ENCODE assay signal across 16 cellular contexts in the genomic region with DNA sequence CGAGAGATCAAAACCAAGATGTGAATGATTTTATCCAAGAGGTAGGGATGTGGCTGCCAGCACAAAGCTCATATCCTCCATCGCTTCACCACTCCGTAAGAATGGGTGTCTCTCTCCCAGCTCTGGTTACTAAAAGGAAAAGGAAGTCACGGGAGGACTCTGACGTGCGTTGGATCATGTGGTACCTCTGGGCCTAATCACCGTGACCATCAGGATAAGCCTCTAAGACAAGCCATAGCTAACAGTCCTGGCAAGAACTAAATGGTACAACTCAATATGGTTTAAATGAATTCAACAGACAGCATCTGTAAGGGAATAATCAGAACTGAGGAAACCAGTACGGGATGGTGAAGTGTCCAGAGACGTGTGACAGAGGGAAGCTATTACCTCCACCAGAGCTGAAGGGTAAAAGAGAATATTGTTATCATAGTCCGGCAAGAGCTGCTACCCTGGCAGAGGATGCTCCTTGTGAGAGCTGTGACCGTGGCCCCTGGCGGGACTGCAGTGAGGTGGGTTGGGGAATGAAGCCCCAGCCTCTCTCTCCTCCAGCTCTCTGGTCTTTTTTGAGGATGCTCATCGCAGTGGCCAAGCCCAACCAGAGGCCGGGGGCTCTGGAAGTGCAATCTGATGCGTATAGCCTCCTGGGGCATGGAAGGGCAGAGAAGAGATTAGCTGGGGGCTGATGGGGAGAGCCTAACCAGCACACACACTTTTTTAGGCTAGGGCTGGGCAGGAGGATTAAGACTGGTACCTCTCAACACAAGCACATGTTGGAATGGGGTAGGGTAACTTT. TPM values are rescaled to one million over a fixed set of nuclear protein-coding genes. Genes with fewer than 3 reads are reported as not detected.
DNase-seq lines count a peak whose midpoint lies in the region; ATAC-seq and TF ChIP-seq lines count a peak whose summit lies in the region.
"Had no signal": no experiment of that assay in that cellular context is flagged by ENCODE, and none has a peak within 500 bp of the region (broad histone marks: within the 10 kb centered on the region; RNA-seq: fewer than 3 reads in every experiment).

No MANE protein-coding gene starts in this region.

- 56 to 71% (median 60%) methylated on average over 15 of the region's 15 CpGs for WGBS in psoas muscle, 3 donors

- TF ChIP-seq CTCF in glutamatergic neuron (IDR thresholded peaks at IDR 0.05; ENCODE audit: partially characterized antibody, unreplicated experiment) (no peak), psoas muscle (IDR thresholded peaks at IDR 0.05) (no peak)

- H3K27ac ChIP-seq in SJCRH30 (peak overlapping the region; percentile 96), psoas muscle (no peak overlapping the region), substantia nigra (ENCODE audit: low read depth, low read length, poor library complexity, severe bottlenecking) (no peak overlapping the region)
- H3K27ac ChIP-seq: BLaER1 treated with 17β-estradiol and CSF1 and Interleukin-3, amounts not matched to agents 10 nM and 100 nM had no signal

- peaks cover 10% of the 10 kb centered on the region for H3K36me3 ChIP-seq in SJCRH30
- H3K36me3 ChIP-seq in psoas muscle (ENCODE audit: insufficient read depth in 1 of 2, low read depth in 1 of 2), result peaks cover 0 to 14% of the 10 kb centered on the region in 2 donors

- peak overlapping the region; percentile 7 for H3K27ac Mint-ChIP-seq in activated CD4-positive, alpha-beta T cell treated with anti-CD3 and anti-CD28 coated beads, Interleukin-2, amount 10 ng/mL, durations not matched to agents 7 days and 5 days
- peak overlapping the region; percentile 70 for H3K27ac Mint-ChIP-seq in glutamatergic neuron (ENCODE audit: unreplicated experiment)

- peak; percentile 13 to 58 (median 40) for ATAC-seq in psoas muscle

- peaks cover 38% of the 10 kb centered on the region for H3K4me1 ChIP-seq in SJCRH30
- H3K4me1 ChIP-seq in psoas muscle, result peaks cover 42% of the 10 kb centered on the region

- H3K4me3 ChIP-seq in SJCRH30 (no peak overlapping the region), psoas muscle (no peak overlapping the region)
- H3K4me3 ChIP-seq: BLaER1 treated with 17β-estradiol and CSF1 and Interleukin-3, amounts not matched to agents 10 nM and 100 nM had no signal

- H3K36me3 Mint-ChIP-seq in activated CD4-positive, alpha-beta T cell treated with anti-CD3 and anti-CD28 coated beads, Interleukin-2, amount 10 ng/mL, durations not matched to agents 7 days and 5 days (ENCODE audit: low read depth), result peaks cover 23% of the 10 kb centered on the region
- H3K36me3 Mint-ChIP-seq in glutamatergic neuron (ENCODE audit: unreplicated experiment), result peaks cover 11% of the 10 kb centered on the region

- no peak overlapping the region for H3K4me3 Mint-ChIP-seq in activated CD4-positive, alpha-beta T cell treated with anti-CD3 and anti-CD28 coated beads, Interleukin-2, amount 10 ng/mL, durations not matched to agents 7 days and 5 days
- peak overlapping the region; percentile 41 for H3K4me3 Mint-ChIP-seq in glutamatergic neuron (ENCODE audit: unreplicated experiment)

- POLR2A ChIA-PET in activated CD4-positive, alpha-beta T cell treated with anti-CD3 and anti-CD28 coated beads, Interleukin-2, amount 10 ng/mL, durations not matched to agents 7 days and 5 days (lab: Charles Lee), result no interaction called here

- H3K27me3 ChIP-seq in SJCRH30 (no peaks in the 10 kb centered on the region), psoas muscle (ENCODE audit: insufficient read depth in 3 of 3, low read length in 2 of 3) (no peaks in the 10 kb centered on the region)
- H3K27me3 ChIP-seq: BLaER1 treated with 17β-estradiol and CSF1 and Interleukin-3, amounts not matched to agents 10 nM and 100 nM had no signal

- no peaks in the 10 kb centered on the region for H3K27me3 Mint-ChIP-seq in activated CD4-positive, alpha-beta T cell treated with anti-CD3 and anti-CD28 coated beads, Interleukin-2, amount 10 ng/mL, durations not matched to agents 7 days and 5 days
- peaks cover 1% of the 10 kb centered on the region for H3K27me3 Mint-ChIP-seq in glutamatergic neuron (ENCODE audit: unreplicated experiment)

- intact Hi-C loops in psoas muscle (cut with DNase I), result no loop called here

- no peaks in the 10 kb centered on the region for H3K9me3 Mint-ChIP-seq in activated CD4-positive, alpha-beta T cell treated with anti-CD3 and anti-CD28 coated beads, Interleukin-2, amount 10 ng/mL, durations not matched to agents 7 days and 5 days
- peaks cover 14% of the 10 kb centered on the region for H3K9me3 Mint-ChIP-seq in glutamatergic neuron (ENCODE audit: unreplicated experiment)

- H3K9me3 ChIP-seq in SJCRH30 (replicated peaks) (no peaks in the 10 kb centered on the region), psoas muscle (no peaks in the 10 kb centered on the region)

- CTCF ChIA-PET in activated CD4-positive, alpha-beta T cell treated with anti-CD3 and anti-CD28 coated beads, Interleukin-2, amount 10 ng/mL, durations not matched to agents 7 days and 5 days (lab: Charles Lee), result interaction anchor here (1.0 to 1.8 kb wide), 6 partner anchors 9 to 451 kb away, joined by 3 to 5 read pairs (median 3); no protein-coding TSS in a partner anchor

- H3K4me1 Mint-ChIP-seq in activated CD4-positive, alpha-beta T cell treated with anti-CD3 and anti-CD28 coated beads, Interleukin-2, amount 10 ng/mL, durations not matched to agents 7 days and 5 days, result peaks cover 4% of the 10 kb centered on the region
- peaks cover 22% of the 10 kb centered on the region for H3K4me1 Mint-ChIP-seq in glutamatergic neuron (ENCODE audit: low read depth, unreplicated experiment)

- DNase-seq in activated CD4-positive, alpha-beta T cell treated with anti-CD3 and anti-CD28 coated beads, Interleukin-2, amount 10 ng/mL, durations not matched to agents 7 days and 5 days, result no peak
- no peak for DNase-seq in activated CD4-positive, alpha-beta T cell treated with anti-CD3 and anti-CD28 coated beads for 4 hours
- DNase-seq in SJCRH30, result peak; percentile 76 to 92
- no peak for DNase-seq in glutamatergic neuron
- no peak for DNase-seq in psoas muscle
- DNase-seq in substantia nigra (lab: John Stamatoyannopoulos, UW), result no peak
- no peak for DNase-seq in stimulated activated CD8-positive, alpha-beta memory T cell treated with anti-CD3 and anti-CD28 coated beads, Interleukin-4, amount 100 ng/mL, for 48 hours
- DNase-seq in SHP77 treated with DMSO at 0.1 percent for 48 hours (lab: John Stamatoyannopoulos, UW), result no peak
- DNase-seq: DMS 273 treated with DMSO at 0.1 percent for 48 hours, KG1, NCI-H146, NCI-H2227 treated with DMSO at 0.1 percent for 48 hours, NCI-H524 treated with DMSO at 0.1 percent for 48 hours, OCI-M1, SIG-M5 had no signal

RNA-seq across cellular contexts. Expression of gene KIAA1614, which starts 54.2 kb away (rescaled TPM):
- total RNA-seq in activated CD4-positive, alpha-beta T cell treated with anti-CD3 and anti-CD28 coated beads, Interleukin-2, amount 10 ng/mL, durations not matched to agents 7 days and 5 days, result under 1 TPM; 0.22 to 0.33 TPM
- total RNA-seq in SJCRH30 (2014; rRNA removed; shearing (Covaris generic)), result 59.9 and 63.1 TPM in 2 replicates
- total RNA-seq in glutamatergic neuron (ENCODE audit: unreplicated experiment) (4.1 TPM), psoas muscle (1 to 10 TPM in 2 of 4 donors, under 1 TPM in 2; 0.84 to 1.1 (median 0.95) TPM)
- 1 to 10 TPM in 1 of 3 donors, under 1 TPM in 2; 0.45 to 1.6 (median 0.47) TPM for polyA plus RNA-seq in psoas muscle

RNA-seq across cellular contexts. Expression of gene STX6, which starts 55.7 kb away (rescaled TPM):
- total RNA-seq in activated CD4-positive, alpha-beta T cell treated with anti-CD3 and anti-CD28 coated beads, Interleukin-2, amount 10 ng/mL, durations not matched to agents 7 days and 5 days, result 10 to 100 TPM; 17.9 to 18.4 TPM
- 28.2 and 29.7 TPM in 2 replicates for total RNA-seq in SJCRH30 (2014; rRNA removed; shearing (Covaris generic))
- total RNA-seq in glutamatergic neuron (ENCODE audit: unreplicated experiment) (46.6 TPM), psoas muscle (1 to 10 TPM; 5.2 to 8.3 (median 5.7) TPM)
- polyA plus RNA-seq in psoas muscle, result 1 to 10 TPM; 3.4 to 4.5 (median 3.9) TPM

Comparison
In these comparisons a context has a peak if more than half of its experiments do, and no peak if none do; other contexts are left out.
1. DNase-seq: peak in SJCRH30 (2 of 2); none in activated CD4-positive, alpha-beta T cell treated with anti-CD3 and anti-CD28 coated beads, Interleukin-2, amount 10 ng/mL, durations not matched to agents 7 days and 5 days (single experiment), activated CD4-positive, alpha-beta T cell treated with anti-CD3 and anti-CD28 coated beads for 4 hours (0 of 2), glutamatergic neuron (single experiment), psoas muscle (0 of 2), substantia nigra (0 of 49), stimulated activated CD8-positive, alpha-beta memory T cell treated with anti-CD3 and anti-CD28 coated beads, Interleukin-4, amount 100 ng/mL, for 48 hours (single experiment) and SHP77 treated with DMSO at 0.1 percent for 48 hours (single experiment).
2. RNA of gene KIAA1614, which starts 54.2 kb away (total RNA-seq): 59.9 to 63.1 TPM in SJCRH30; 4.1 TPM in glutamatergic neuron (single experiment), 0.84 to 1.1 TPM in psoas muscle and 0.22 to 0.33 TPM in activated CD4-positive, alpha-beta T cell treated with anti-CD3 and anti-CD28 coated beads, Interleukin-2, amount 10 ng/mL, durations not matched to agents 7 days and 5 days; every median in the first group is over 10 times any median in the second.